In the genomic region with DNA sequence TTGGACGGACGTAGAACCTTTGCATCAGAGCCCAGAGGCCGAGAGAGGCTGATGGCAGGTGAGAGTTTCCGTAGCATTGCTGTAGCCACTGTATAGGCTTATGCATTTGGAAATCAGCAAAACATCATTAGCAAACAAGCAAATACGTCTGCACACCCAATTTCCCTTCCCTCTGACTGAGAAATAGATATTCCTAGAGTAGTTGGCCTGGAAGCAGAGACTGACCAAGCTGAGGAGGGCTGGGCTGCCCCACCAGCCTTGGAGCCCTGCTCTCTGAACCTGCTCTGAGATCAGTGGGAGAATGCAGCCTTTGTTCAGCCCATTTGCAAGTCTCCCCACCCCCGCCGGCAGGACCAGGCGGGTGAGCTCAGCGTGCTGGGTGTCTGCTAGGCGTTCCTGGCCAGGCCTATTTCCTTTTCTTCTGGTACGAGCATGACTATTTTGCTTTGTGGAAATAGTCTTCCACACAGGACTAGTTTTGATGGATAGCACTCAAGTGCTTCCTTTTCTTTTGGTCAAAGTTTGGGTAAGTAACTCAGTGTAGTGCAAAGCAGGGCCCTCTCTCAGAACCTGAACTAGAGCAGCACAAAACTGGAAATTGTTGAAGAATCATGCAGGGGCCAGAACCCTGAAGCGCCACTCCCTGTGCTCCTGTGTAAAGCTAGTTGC, we compare ENCODE assay signal across 9 cellular contexts. TPM values are rescaled to one million over a fixed set of nuclear protein-coding genes. Genes with fewer than 3 reads are reported as not detected.
DNase-seq lines count a peak whose midpoint lies in the region; ATAC-seq and TF ChIP-seq lines count a peak whose summit lies in the region.
"Had no signal": no experiment of that assay in that cellular context is flagged by ENCODE, and none has a peak within 500 bp of the region (broad histone marks: within the 10 kb centered on the region; RNA-seq: fewer than 3 reads in every experiment).

No MANE protein-coding gene starts in this region.

- no peak for TF ChIP-seq CTCF in right atrium auricular region (IDR thresholded peaks at IDR 0.05)
- TF ChIP-seq CTCF in sigmoid colon (IDR thresholded peaks at IDR 0.05): no peak

- no peak for TF ChIP-seq EP300 in sigmoid colon (IDR thresholded peaks at IDR 0.05)

- no peaks in the 10 kb centered on the region for H3K27me3 ChIP-seq in right atrium auricular region
- no peaks in the 10 kb centered on the region for H3K27me3 ChIP-seq in sigmoid colon
- no peaks in the 10 kb centered on the region for H3K27me3 ChIP-seq in MG63

- no peaks in the 10 kb centered on the region for H3K27me3 Mint-ChIP-seq in activated T-helper 2 cell treated with anti-CD3 and anti-CD28 coated beads, Interferon-gamma antibody, Interleukin-2, Interleukin-4, amounts not matched to agents 10 μg/mL and 5 μg/mL and 100 μg/mL, durations not matched to agents 14 hours and 24 hours and 36 hours (ENCODE audit: low read depth)
- H3K27me3 Mint-ChIP-seq: memory B cell had no signal

- H3K27ac ChIP-seq in right atrium auricular region: peak overlapping the region; percentile 0 to 32
- peak overlapping the region in 3 of 4 donors; percentile 32 to 37 (median 37) for H3K27ac ChIP-seq in sigmoid colon

- no peak overlapping the region for H3K4me3 Mint-ChIP-seq in activated T-helper 2 cell treated with anti-CD3 and anti-CD28 coated beads, Interferon-gamma antibody, Interleukin-2, Interleukin-4, amounts not matched to agents 10 μg/mL and 5 μg/mL and 100 μg/mL, durations not matched to agents 14 hours and 24 hours and 36 hours (ENCODE audit: low read depth)
- H3K4me3 Mint-ChIP-seq: memory B cell had no signal

- WGBS in sigmoid colon, 2 donors: 29 to 61% methylated on average over 12 of the region's 12 CpGs

- H3K4me3 ChIP-seq in right atrium auricular region: no peak overlapping the region
- no peak overlapping the region for H3K4me3 ChIP-seq in sigmoid colon
- no peak overlapping the region for H3K4me3 ChIP-seq in MG63

- peaks cover 21% of the 10 kb centered on the region for H3K4me1 Mint-ChIP-seq in activated T-helper 2 cell treated with anti-CD3 and anti-CD28 coated beads, Interferon-gamma antibody, Interleukin-2, Interleukin-4, amounts not matched to agents 10 μg/mL and 5 μg/mL and 100 μg/mL, durations not matched to agents 14 hours and 24 hours and 36 hours (ENCODE audit: low read depth)
- H3K4me1 Mint-ChIP-seq: memory B cell had no signal

- TF ChIP-seq POLR2A in sigmoid colon (IDR thresholded peaks at IDR 0.05): no peak

- no peaks in the 10 kb centered on the region for H3K36me3 Mint-ChIP-seq in activated T-helper 2 cell treated with anti-CD3 and anti-CD28 coated beads, Interferon-gamma antibody, Interleukin-2, Interleukin-4, amounts not matched to agents 10 μg/mL and 5 μg/mL and 100 μg/mL, durations not matched to agents 14 hours and 24 hours and 36 hours (ENCODE audit: low read depth)
- H3K36me3 Mint-ChIP-seq: memory B cell had no signal

- ATAC-seq in HG03139 (IDR thresholded peaks at IDR 0.05; ENCODE audit: unreplicated experiment) (no peak), HG03565 (IDR thresholded peaks at IDR 0.05; ENCODE audit: unreplicated experiment) (no peak)

- intact Hi-C loops in activated T-helper 2 cell treated with anti-CD3 and anti-CD28 coated beads, Interferon-gamma antibody, Interleukin-2, Interleukin-4, amounts not matched to agents 10 μg/mL and 5 μg/mL and 100 μg/mL, durations not matched to agents 14 hours and 24 hours and 36 hours (cut with micrococcal nuclease): no loop called here
- intact Hi-C loops in sigmoid colon (cut with DNase I): no loop called here

- H3K27ac Mint-ChIP-seq in activated T-helper 2 cell treated with anti-CD3 and anti-CD28 coated beads, Interferon-gamma antibody, Interleukin-2, Interleukin-4, amounts not matched to agents 10 μg/mL and 5 μg/mL and 100 μg/mL, durations not matched to agents 14 hours and 24 hours and 36 hours: peak overlapping the region; percentile 25
- H3K27ac Mint-ChIP-seq: memory B cell had no signal

- H3K9me3 ChIP-seq in right atrium auricular region (no peaks in the 10 kb centered on the region), sigmoid colon (no peaks in the 10 kb centered on the region), MG63 (peaks cover 7% of the 10 kb centered on the region)

- no peaks in the 10 kb centered on the region for H3K9me3 Mint-ChIP-seq in activated T-helper 2 cell treated with anti-CD3 and anti-CD28 coated beads, Interferon-gamma antibody, Interleukin-2, Interleukin-4, amounts not matched to agents 10 μg/mL and 5 μg/mL and 100 μg/mL, durations not matched to agents 14 hours and 24 hours and 36 hours
- H3K9me3 Mint-ChIP-seq: memory B cell had no signal

- peak; percentile 68 for DNase-seq in HT-29 (ENCODE audit: low spot score)
- DNase-seq in activated T-helper 2 cell treated with anti-CD3 and anti-CD28 coated beads, Interferon-gamma antibody, Interleukin-2, Interleukin-4, amounts not matched to agents 10 μg/mL and 5 μg/mL and 100 μg/mL, durations not matched to agents 14 hours and 24 hours and 36 hours (ENCODE audit: low spot score): no peak
- DNase-seq in right atrium auricular region (ENCODE audit: low spot score): peak; percentile 73
- no peak for DNase-seq in sigmoid colon
- DNase-seq in MG63: no peak
- DNase-seq in HUDEP-2 (lab: John Stamatoyannopoulos, UW; ENCODE audit: unreplicated experiment in 76 of 76): no peak

- H3K36me3 ChIP-seq in right atrium auricular region: no peaks in the 10 kb centered on the region
- H3K36me3 ChIP-seq in sigmoid colon: no peaks in the 10 kb centered on the region
- no peaks in the 10 kb centered on the region for H3K36me3 ChIP-seq in MG63

- H3K4me1 ChIP-seq in right atrium auricular region (peaks cover 0 to 8% of the 10 kb centered on the region in 2 donors), sigmoid colon (peaks cover 0 to 6% (median 0%) of the 10 kb centered on the region in 4 donors)

RNA-seq across cellular contexts. Expression of gene RNF149, which starts 21.9 kb away (rescaled TPM):
- total RNA-seq in HT-29 (2014; rRNA removed; shearing (Covaris generic)): 51.2 and 53.8 TPM in 2 replicates
- 50.4 and 54.9 TPM in 2 replicates for total RNA-seq in activated T-helper 2 cell treated with anti-CD3 and anti-CD28 coated beads, Interferon-gamma antibody, Interleukin-2, Interleukin-4, amounts not matched to agents 10 μg/mL and 5 μg/mL and 100 μg/mL, durations not matched to agents 14 hours and 24 hours and 36 hours
- 10 to 100 TPM; 21.0 to 30.8 TPM for total RNA-seq in right atrium auricular region
- 10 to 100 TPM; 40.0 to 65.4 (median 56.5) TPM for total RNA-seq in sigmoid colon
- 10 to 100 TPM; 11.4 to 29.5 (median 20.8) TPM for polyA plus RNA-seq in sigmoid colon
- 33.8 and 34.5 TPM in 2 replicates for total RNA-seq in MG63 (2014; rRNA removed; shearing (Covaris generic); ENCODE audit: low replicate concordance)

RNA-seq across cellular contexts. Expression of gene CREG2, which starts 56.9 kb away (rescaled TPM):
- total RNA-seq in HT-29 (2014; rRNA removed; shearing (Covaris generic)): not detected in 2 replicates
- total RNA-seq in activated T-helper 2 cell treated with anti-CD3 and anti-CD28 coated beads, Interferon-gamma antibody, Interleukin-2, Interleukin-4, amounts not matched to agents 10 μg/mL and 5 μg/mL and 100 μg/mL, durations not matched to agents 14 hours and 24 hours and 36 hours: not detected in 2 replicates
- total RNA-seq in right atrium auricular region: under 1 TPM in 1 of 2 donors, not detected in 1; 0.59 TPM
- total RNA-seq in sigmoid colon: under 1 TPM in 2 of 4 donors, not detected in 2; 0.28 to 0.36 TPM
- under 1 TPM in 1 of 3 donors, not detected in 2; 0.06 TPM for polyA plus RNA-seq in sigmoid colon
- total RNA-seq in MG63 (2014; rRNA removed; shearing (Covaris generic); ENCODE audit: low replicate concordance): not detected in 2 replicates

Comparison
In these comparisons a context has a peak if more than half of its experiments do, and no peak if none do; other contexts are left out.
1. DNase-seq: peak in HT-29 (single experiment) and right atrium auricular region (single experiment); none in activated T-helper 2 cell treated with anti-CD3 and anti-CD28 coated beads, Interferon-gamma antibody, Interleukin-2, Interleukin-4, amounts not matched to agents 10 μg/mL and 5 μg/mL and 100 μg/mL, durations not matched to agents 14 hours and 24 hours and 36 hours (single experiment), sigmoid colon (single experiment), MG63 (single experiment) and HUDEP-2 (0 of 76).